Comparison of ENCODE assay signal across 16 cellular contexts in genomic region chr2:225004531-225004930, GRCh38. TPM values are rescaled to one million over a fixed set of nuclear protein-coding genes. Genes with fewer than 3 reads are reported as not detected.
DNase-seq lines count a peak whose midpoint lies in the region; ATAC-seq, FAIRE-seq and TF ChIP-seq lines count a peak whose summit lies in the region.
"Had no signal": no experiment of that assay in that cellular context is flagged by ENCODE, and none has a peak within 500 bp of the region (broad histone marks: within the 10 kb centered on the region; RNA-seq: fewer than 3 reads in every experiment).

No MANE protein-coding gene starts in this region.

- H3K27ac Mint-ChIP-seq in CD8-positive, alpha-beta T cell: peak overlapping the region; percentile 58
- H3K27ac Mint-ChIP-seq: activated CD8-positive, alpha-beta memory T cell treated with anti-CD3 and anti-CD28 coated beads, Interleukin-2, amount 10 ng/mL, durations not matched to agents 7 days and 5 days had no signal

- H2BK12ac ChIP-seq in mesenchymal stem cell (ENCODE audit: low read length in 2 of 2): no peak overlapping the region

- no peak overlapping the region for H3K23ac ChIP-seq in mesenchymal stem cell (ENCODE audit: low read length in 2 of 2)

- peaks cover 92% of the 10 kb centered on the region for H3K4me1 Mint-ChIP-seq in CD8-positive, alpha-beta T cell (ENCODE audit: low read depth)

- no peak overlapping the region for H3K14ac ChIP-seq in mesenchymal stem cell (ENCODE audit: low read length in 2 of 2)

- no peak overlapping the region for H2AFZ ChIP-seq in mesenchymal stem cell (ENCODE audit: low read depth, low read length)

- peaks cover 53% of the 10 kb centered on the region for H3K4me1 ChIP-seq in CD8-positive, alpha-beta T cell (ENCODE audit: insufficient read depth, low read length)
- H3K4me1 ChIP-seq in mesenchymal stem cell (ENCODE audit: control insufficient read depth, insufficient read depth, low read depth, low read length): peaks cover 8% of the 10 kb centered on the region

- H3K9me3 ChIP-seq in CD8-positive, alpha-beta T cell (ENCODE audit: low read length): no peaks in the 10 kb centered on the region
- no peaks in the 10 kb centered on the region for H3K9me3 ChIP-seq in mesenchymal stem cell (ENCODE audit: control insufficient read depth, low read length)

- H3K79me1 ChIP-seq in mesenchymal stem cell (replicated peaks; ENCODE audit: low read length, poor library complexity, severe bottlenecking): peaks cover 10% of the 10 kb centered on the region

- peak overlapping the region; percentile 94 for H2AK5ac ChIP-seq in mesenchymal stem cell (ENCODE audit: low read length, severe bottlenecking)

- H3K4me3 Mint-ChIP-seq in CD8-positive, alpha-beta T cell: no peak overlapping the region
- H3K4me3 Mint-ChIP-seq: activated CD8-positive, alpha-beta memory T cell treated with anti-CD3 and anti-CD28 coated beads, Interleukin-2, amount 10 ng/mL, durations not matched to agents 7 days and 5 days; effector memory CD8-positive, alpha-beta T cell had no signal

- no peak overlapping the region for H2BK5ac ChIP-seq in mesenchymal stem cell (ENCODE audit: low read depth, low read length, poor library complexity, severe bottlenecking)

- no peak overlapping the region for H3K9ac ChIP-seq in mesenchymal stem cell (ENCODE audit: low read length)

- TF ChIP-seq CTCF in CD8-positive, alpha-beta T cell (IDR thresholded peaks at IDR 0.05): no peak
- no peak for TF ChIP-seq CTCF in bronchial epithelial cell (IDR thresholded peaks at IDR 0.05; ENCODE audit: insufficient read depth, low read length, severe bottlenecking)

- ATAC-seq in CD8-positive, alpha-beta T cell: no peak
- no peak for ATAC-seq in HG03571 (IDR thresholded peaks at IDR 0.05; ENCODE audit: unreplicated experiment)
- no peak for ATAC-seq in HG02759 (IDR thresholded peaks at IDR 0.05; ENCODE audit: unreplicated experiment)
- ATAC-seq in GM18870 (IDR thresholded peaks at IDR 0.05; ENCODE audit: unreplicated experiment): no peak
- ATAC-seq: activated CD8-positive, alpha-beta memory T cell treated with anti-CD3 and anti-CD28 coated beads, Interleukin-2, amount 10 ng/mL, durations not matched to agents 7 days and 5 days; effector memory CD8-positive, alpha-beta T cell; Panc1 had no signal

- POLR2A ChIA-PET in CD8-positive, alpha-beta T cell (lab: Charles Lee): interaction anchor here (0.9 to 1.2 kb wide), 3 partner anchors 8 to 98 kb away, joined by 3 read pairs; no protein-coding TSS in a partner anchor

- no peak overlapping the region for H3K4me3 ChIP-seq in CD8-positive, alpha-beta T cell (ENCODE audit: low read depth, low read length)
- H3K4me3 ChIP-seq in bronchial epithelial cell (ENCODE audit: low read depth, low read length): no peak overlapping the region
- no peak overlapping the region for H3K4me3 ChIP-seq in mesenchymal stem cell (ENCODE audit: insufficient read depth in 1 of 2, low read depth in 1 of 2, low read length in 2 of 2)

- H3K4ac ChIP-seq in mesenchymal stem cell (ENCODE audit: low read depth in 1 of 2, low read length in 2 of 2): no peak overlapping the region

- no peaks in the 10 kb centered on the region for H3K27me3 ChIP-seq in CD8-positive, alpha-beta T cell (ENCODE audit: insufficient read depth, low read length)
- H3K27me3 ChIP-seq in bronchial epithelial cell (ENCODE audit: control insufficient read depth, insufficient read depth, low read length) (no peaks in the 10 kb centered on the region), mesenchymal stem cell (ENCODE audit: control insufficient read depth in 1 of 2, insufficient read depth in 1 of 2, low read length in 2 of 2) (no peaks in the 10 kb centered on the region)

- intact Hi-C loops in CD8-positive, alpha-beta T cell (cut with DNase I, micrococcal nuclease): loop anchor here in 1 of 2 experiments (10.0 kb wide), 1 partner anchor 1980 kb away; no protein-coding TSS in a partner anchor

- H2BK120ac ChIP-seq in mesenchymal stem cell (ENCODE audit: low read depth, low read length): no peak overlapping the region

- no peak overlapping the region for H4K91ac ChIP-seq in mesenchymal stem cell (ENCODE audit: low read length)

- no peak overlapping the region for H2BK15ac ChIP-seq in mesenchymal stem cell (ENCODE audit: low read depth, poor library complexity, severe bottlenecking)

- no peak for FAIRE-seq in bronchial epithelial cell (lab: Jason Lieb, UNC)
- FAIRE-seq: GM19239 had no signal

- CTCF ChIA-PET in CD8-positive, alpha-beta T cell (lab: Charles Lee): interaction anchor here (0.8 to 6.8 kb wide), 4 partner anchors 17 to 656 kb away, joined by 3 to 69 read pairs (median 4); no protein-coding TSS in a partner anchor

- H3K18ac ChIP-seq in mesenchymal stem cell (ENCODE audit: low read depth in 1 of 2, low read length in 2 of 2): no peak overlapping the region

- no peaks in the 10 kb centered on the region for H3K27me3 Mint-ChIP-seq in CD8-positive, alpha-beta T cell (ENCODE audit: low read depth)
- H3K27me3 Mint-ChIP-seq: activated CD8-positive, alpha-beta memory T cell treated with anti-CD3 and anti-CD28 coated beads, Interleukin-2, amount 10 ng/mL, durations not matched to agents 7 days and 5 days; effector memory CD8-positive, alpha-beta T cell had no signal

- H4K8ac ChIP-seq in mesenchymal stem cell (ENCODE audit: low read length): no peak overlapping the region

- H3K27ac ChIP-seq in CD8-positive, alpha-beta T cell (ENCODE audit: low read depth, low read length): no peak overlapping the region
- H3K27ac ChIP-seq in mesenchymal stem cell (ENCODE audit: low read length, poor library complexity, severe bottlenecking): peak overlapping the region; percentile 57

- no peaks in the 10 kb centered on the region for H3K36me3 ChIP-seq in CD8-positive, alpha-beta T cell (ENCODE audit: insufficient read depth, low read length)
- H3K36me3 ChIP-seq in bronchial epithelial cell (ENCODE audit: control insufficient read depth, insufficient read depth, low read length) (no peaks in the 10 kb centered on the region), mesenchymal stem cell (ENCODE audit: control insufficient read depth in 1 of 2, insufficient read depth in 2 of 2, low read depth in 1 of 2, low read length in 2 of 2) (no peaks in the 10 kb centered on the region)

- no peaks in the 10 kb centered on the region for H3K9me3 Mint-ChIP-seq in CD8-positive, alpha-beta T cell
- H3K9me3 Mint-ChIP-seq: effector memory CD8-positive, alpha-beta T cell had no signal

- H3K4me2 ChIP-seq in mesenchymal stem cell (ENCODE audit: low read length, poor library complexity, severe bottlenecking): no peak overlapping the region

- peaks cover 20% of the 10 kb centered on the region for H3K36me3 Mint-ChIP-seq in CD8-positive, alpha-beta T cell

- DNase-seq in CD8-positive, alpha-beta T cell: no peak
- DNase-seq in HT1080 (ENCODE audit: low read depth) (peak; percentile 40), bronchial epithelial cell (ENCODE audit: low read depth) (peak; percentile 92), mesenchymal stem cell (no peak), SW480 (ENCODE audit: low spot score) (no peak)
- DNase-seq: activated CD8-positive, alpha-beta memory T cell treated with anti-CD3 and anti-CD28 coated beads, Interleukin-2, amount 10 ng/mL, durations not matched to agents 7 days and 5 days; amygdala; effector memory CD8-positive, alpha-beta T cell; retina; stimulated activated CD4-positive, alpha-beta T cell treated with anti-CD3 and anti-CD28 coated beads, Interleukin-4, amount 100 ng/mL, for 4 hours; T1000 had no signal

- WGBS in mesenchymal stem cell: 79% methylated on average over 2 of the region's 2 CpGs

RNA-seq across cellular contexts. Expression of gene DOCK10, which starts 37.7 kb away (rescaled TPM):
- 100 to 1,000 TPM; 183 to 188 TPM for total RNA-seq in CD8-positive, alpha-beta T cell
- total RNA-seq in HT1080 (2014; rRNA removed; shearing (Covaris generic)): 49.4 and 52.9 TPM in 2 replicates
- polyA plus RNA-seq in HT1080 (2015; cell fraction: cytosol; rRNA removed): 20.0 and 21.7 TPM in 2 replicates
- polyA plus RNA-seq in HT1080 (2015; cell fraction: nucleus; rRNA removed): 50.5 and 54.2 TPM in 2 replicates
- total RNA-seq in bronchial epithelial cell: under 0.01 and 1.1 TPM in 2 replicates
- 5.5 TPM for polyA plus RNA-seq in mesenchymal stem cell (2013, experiment 1 of 2)
- 5.1 TPM for polyA plus RNA-seq in mesenchymal stem cell (2013, experiment 2 of 2)

Comparison
In these comparisons a context has a peak if more than half of its experiments do, and no peak if none do; other contexts are left out.
1. DNase-seq: peak in HT1080 (single experiment) and bronchial epithelial cell (single experiment); none in CD8-positive, alpha-beta T cell (0 of 7), mesenchymal stem cell (single experiment) and SW480 (single experiment).
2. RNA of gene DOCK10, which starts 37.7 kb away (total RNA-seq): 183 to 188 TPM in CD8-positive, alpha-beta T cell and 49.4 to 52.9 TPM in HT1080; under 0.01 to 1.1 TPM in bronchial epithelial cell; every median in the first group is over 10 times any median in the second.